Comparison of ENCODE assay signal across 18 cellular contexts in genomic region chr3:7381741-7382140, GRCh38.
A peak's percentile ranks its signal among the peaks of the same experiment; 100 is the strongest.
DNase-seq lines count a peak whose midpoint lies in the region; ATAC-seq, FAIRE-seq and TF ChIP-seq lines count a peak whose summit lies in the region.
"Had no signal": no experiment of that assay in that cellular context is flagged by ENCODE, and none has a peak within 500 bp of the region (broad histone marks: within the 10 kb centered on the region; RNA-seq: fewer than 3 reads in every experiment).

No MANE protein-coding gene starts in this region.

- no peak overlapping the region for H3K4me3 Mint-ChIP-seq in MCF 10A (ENCODE audit: unreplicated experiment)
- H3K4me3 Mint-ChIP-seq in astrocyte (ENCODE audit: unreplicated experiment) = no peak overlapping the region
- H3K4me3 Mint-ChIP-seq: CD4-positive, alpha-beta memory T cell; GM23338 had no signal

- POLR2A ChIA-PET in MCF 10A (lab: Yijun Ruan, JAX) = no interaction called here

- TF ChIP-seq POLR2A in transverse colon (IDR thresholded peaks at IDR 0.05) = no peak

- H3K9me3 Mint-ChIP-seq in MCF 10A (ENCODE audit: unreplicated experiment) (no peaks in the 10 kb centered on the region), astrocyte (ENCODE audit: unreplicated experiment) (peaks cover 2% of the 10 kb centered on the region)
- H3K9me3 Mint-ChIP-seq: CD4-positive, alpha-beta memory T cell had no signal

- no peak overlapping the region for H3K4me2 ChIP-seq in mammary epithelial cell (ENCODE audit: insufficient read depth, low read depth, low read length)
- H3K4me2 ChIP-seq in astrocyte (ENCODE audit: low read length) = peak overlapping the region; percentile 58
- H3K4me2 ChIP-seq: GM23338 had no signal

- H3K4me1 Mint-ChIP-seq in MCF 10A (ENCODE audit: insufficient read depth, unreplicated experiment) (peaks cover 29% of the 10 kb centered on the region), astrocyte (ENCODE audit: low read depth, unreplicated experiment) (no peaks in the 10 kb centered on the region)
- H3K4me1 Mint-ChIP-seq: CD4-positive, alpha-beta memory T cell had no signal

- dilution Hi-C loops in mammary epithelial cell (cut with HindIII; ENCODE audit: low sequenced_read_pairs) = no loop called here

- H3K4me3 ChIP-seq in mammary epithelial cell (replicated peaks in 1 of 3; ENCODE audit: insufficient read depth in 1 of 3, low read depth in 2 of 3, low read length in 3 of 3) (no peak overlapping the region), astrocyte (ENCODE audit: insufficient read depth, low read depth, low read length) (no peak overlapping the region), transverse colon (no peak overlapping the region)
- H3K4me3 ChIP-seq: GM23338 had no signal

- H3K79me2 ChIP-seq in mammary epithelial cell (ENCODE audit: insufficient read depth, low read length) (no peaks in the 10 kb centered on the region), astrocyte (ENCODE audit: insufficient read depth, low read length) (no peaks in the 10 kb centered on the region)

- no peaks in the 10 kb centered on the region for H3K27me3 ChIP-seq in mammary epithelial cell (ENCODE audit: insufficient read depth, low read length)
- no peaks in the 10 kb centered on the region for H3K27me3 ChIP-seq in astrocyte (ENCODE audit: insufficient read depth, low read length)
- no peaks in the 10 kb centered on the region for H3K27me3 ChIP-seq in transverse colon
- H3K27me3 ChIP-seq: BE2C had no signal

- intact Hi-C loops in MCF 10A (cut with micrococcal nuclease) (no loop called here), mammary epithelial cell (cut with micrococcal nuclease) (no loop called here), transverse colon (cut with DNase I; ENCODE audit: low total_unique reads) (no loop called here)

- ATAC-seq in GM21737 (IDR thresholded peaks at IDR 0.05; ENCODE audit: unreplicated experiment) = no peak
- ATAC-seq: GM23338 had no signal

- TF ChIP-seq CTCF in MCF 10A (IDR thresholded peaks at IDR 0.05; ENCODE audit: unreplicated experiment) (no peak), mammary epithelial cell (conservative IDR thresholded peaks at IDR 0.05 in 1 of 2, IDR thresholded peaks at IDR 0.05 in 1 of 2; ENCODE audit: extremely low read depth in 1 of 2, insufficient read depth in 1 of 2, low read depth in 1 of 2, low read length in 2 of 2) (no peak), astrocyte (IDR thresholded peaks at IDR 0.05; ENCODE audit: insufficient read depth, low read depth, low read length) (no peak), transverse colon (IDR thresholded peaks at IDR 0.05) (no peak)

- no peak for DNase-seq in MCF 10A (ENCODE audit: unreplicated experiment)
- no peak for DNase-seq in mammary epithelial cell
- DNase-seq in astrocyte (ENCODE audit: low read depth) = no peak
- no peak for DNase-seq in transverse colon
- DNase-seq in hepatic stellate cell (ENCODE audit: low spot score) = no peak
- no peak for DNase-seq in activated CD8-positive, alpha-beta memory T cell treated with anti-CD3 and anti-CD28 coated beads, Interleukin-2, amount 50 U/mL, for 48 hours
- DNase-seq: BE2C; CD4-positive, alpha-beta memory T cell; DMS79 treated with DMSO at 0.1 percent for 48 hours; EL; H7 had no signal

- no peaks in the 10 kb centered on the region for H4K20me1 ChIP-seq in mammary epithelial cell (ENCODE audit: insufficient read depth, low read length)
- no peaks in the 10 kb centered on the region for H4K20me1 ChIP-seq in astrocyte (ENCODE audit: insufficient read depth, low read length)

- BruUV-seq in MCF 10A (replicated peaks; lab: Mats Ljungman, UMichigan) (no TSS peak), mammary epithelial cell (replicated peaks; lab: Mats Ljungman, UMichigan) (no TSS peak)

- peaks cover 6% of the 10 kb centered on the region for H3K36me3 Mint-ChIP-seq in MCF 10A (ENCODE audit: insufficient read depth, unreplicated experiment)
- no peaks in the 10 kb centered on the region for H3K36me3 Mint-ChIP-seq in astrocyte (ENCODE audit: low read depth, unreplicated experiment)
- H3K36me3 Mint-ChIP-seq: CD4-positive, alpha-beta memory T cell had no signal

- in situ Hi-C loops in mammary epithelial cell (cut with MboI; ENCODE audit: low sequenced_read_pairs in 2 of 2) (no loop called here), transverse colon (cut with MboI; ENCODE audit: low pct_ligation_motif_present in 1 of 4, low pct_unique_long_range_greater_than_20kb in 1 of 4, low sequenced_read_pairs in 3 of 4) (no loop called here)

- no peak for TF ChIP-seq EP300 in transverse colon (IDR thresholded peaks at IDR 0.05; ENCODE audit: low read depth)

- H3K27me3 Mint-ChIP-seq in MCF 10A (ENCODE audit: insufficient read depth, unreplicated experiment) (no peaks in the 10 kb centered on the region), astrocyte (ENCODE audit: low read depth, unreplicated experiment) (no peaks in the 10 kb centered on the region)
- H3K27me3 Mint-ChIP-seq: CD4-positive, alpha-beta memory T cell had no signal

- FAIRE-seq in astrocyte (lab: Jason Lieb, UNC) (no peak), islet of Langerhans (lab: Jason Lieb, UNC) (peak; percentile 96)
- FAIRE-seq: A204.1, G401.6, GM12891 had no signal

- H3K27ac ChIP-seq in mammary epithelial cell (ENCODE audit: insufficient read depth, low read depth, low read length) (no peak overlapping the region), astrocyte (ENCODE audit: low read depth, low read length) (no peak overlapping the region), transverse colon (peak overlapping the region in 3 of 4 donors; percentile 21 to 65 (median 63))
- H3K27ac ChIP-seq: C4-2B had no signal

- CTCF ChIA-PET in MCF 10A (lab: Yijun Ruan, JAX) = interaction anchor here (0.7 kb wide), 1 partner anchor 25 kb away, joined by 3 read pairs; no protein-coding TSS in a partner anchor
- CTCF ChIA-PET in mammary epithelial cell (lab: Charles Lee; ENCODE audit: low non-redundant PET) = no interaction called here

- H3K4me1 ChIP-seq in mammary epithelial cell (ENCODE audit: insufficient read depth, low read length) = no peaks in the 10 kb centered on the region
- H3K4me1 ChIP-seq in astrocyte (ENCODE audit: insufficient read depth, low read length) = peaks cover 11% of the 10 kb centered on the region
- H3K4me1 ChIP-seq in transverse colon = peaks cover 0 to 23% (median 8%) of the 10 kb centered on the region in 4 donors
- H3K4me1 ChIP-seq: BE2C had no signal

- H3K9ac ChIP-seq in mammary epithelial cell (ENCODE audit: insufficient read depth, low read length) = no peak overlapping the region
- H3K9ac ChIP-seq in astrocyte (ENCODE audit: low read length) = no peak overlapping the region

- H3K36me3 ChIP-seq in mammary epithelial cell (ENCODE audit: insufficient read depth, low read length) = no peaks in the 10 kb centered on the region
- H3K36me3 ChIP-seq in astrocyte (ENCODE audit: insufficient read depth, low read length) = no peaks in the 10 kb centered on the region
- H3K36me3 ChIP-seq in transverse colon = no peaks in the 10 kb centered on the region
- H3K36me3 ChIP-seq: BE2C had no signal

- peak overlapping the region; percentile 81 for H3K27ac Mint-ChIP-seq in MCF 10A (ENCODE audit: low read depth, unreplicated experiment)
- H3K27ac Mint-ChIP-seq in astrocyte (ENCODE audit: unreplicated experiment) = no peak overlapping the region
- H3K27ac Mint-ChIP-seq: CD4-positive, alpha-beta memory T cell; GM23338 had no signal

- H3K9me3 ChIP-seq in mammary epithelial cell (replicated peaks; ENCODE audit: insufficient read depth, low read length) (no peaks in the 10 kb centered on the region), astrocyte (ENCODE audit: insufficient read depth, low read depth, low read length) (no peaks in the 10 kb centered on the region), transverse colon (no peaks in the 10 kb centered on the region)
- H3K9me3 ChIP-seq: BE2C had no signal

- H2AFZ ChIP-seq in mammary epithelial cell (ENCODE audit: low read depth, low read length) = no peak overlapping the region
- no peak overlapping the region for H2AFZ ChIP-seq in astrocyte (ENCODE audit: low read depth, low read length)
- H2AFZ ChIP-seq: GM23338 had no signal

Comparison
In these comparisons a context has a peak if more than half of its experiments do, and no peak if none do; other contexts are left out.
1. H3K27ac ChIP-seq: peak in transverse colon (3 of 4); none in mammary epithelial cell (single experiment) and astrocyte (single experiment).